In genomic region chr1:185972096-185972875, GRCh38 we compare ENCODE assay signal across 23 cellular contexts.
DNase-seq lines count a peak whose midpoint lies in the region; ATAC-seq and TF ChIP-seq lines count a peak whose summit lies in the region.
"Had no signal": no experiment of that assay in that cellular context is flagged by ENCODE, and none has a peak within 500 bp of the region (broad histone marks: within the 10 kb centered on the region; RNA-seq: fewer than 3 reads in every experiment).

No MANE protein-coding gene starts in this region.

- TF ChIP-seq CTCF in IMR-90 (conservative IDR thresholded peaks at IDR 0.05; ENCODE audit: low read depth, low read length) = no peak
- no peak for TF ChIP-seq CTCF in chondrocyte (IDR thresholded peaks at IDR 0.05)
- TF ChIP-seq CTCF in neural crest cell (conservative IDR thresholded peaks at IDR 0.05) = no peak

- CTCF ChIA-PET in IMR-90 (lab: Yijun Ruan, JAX) = interaction anchor here (0.8 kb wide), 1 partner anchor 183 kb away, joined by 4 read pairs; no protein-coding TSS in a partner anchor

- H3K4me1 ChIP-seq in IMR-90 (ENCODE audit: control insufficient read depth, insufficient read depth, low read length) = peaks cover 17% of the 10 kb centered on the region
- H3K4me1 ChIP-seq: lower lobe of right lung, right lobe of liver had no signal

- peak overlapping the region; percentile 80 for H4K5ac ChIP-seq in IMR-90 (ENCODE audit: low read depth, low read length)

- DNase-seq in ACHN (peak; percentile 25), IMR-90 (peak; percentile 41), chondrocyte (ENCODE audit: low spot score) (no peak), neural crest cell (ENCODE audit: low read depth, low spot score) (no peak), globus pallidus (ENCODE audit: low spot score) (no peak), GM03348 (ENCODE audit: low spot score) (no peak)
- no peak for DNase-seq in activated CD8-positive, alpha-beta memory T cell treated with anti-CD3 and anti-CD28 coated beads, Interleukin-2, amount 50 U/mL, for 48 hours
- DNase-seq: activated CD4-positive, CD25-positive, alpha-beta regulatory T cell treated with anti-CD3 and anti-CD28 coated beads, Interleukin-2, amount 50 U/mL, for 72 hours; activated CD8-positive, alpha-beta T cell treated with anti-CD3 and anti-CD28 coated beads for 36 hours; activated naive CD4-positive, alpha-beta T cell treated with Interleukin-2 at 50 U/mL for 16 hours; activated T-cell treated with anti-CD3 and anti-CD28 coated beads, Interleukin-2, amount 50 U/mL, for 4 hours; Calu3; central memory CD4-positive, alpha-beta T cell; dorsolateral prefrontal cortex; immature natural killer cell; lower lobe of right lung; NCI-H1436 treated with DMSO at 0.1 percent for 48 hours; NCI-H69; ovary; right lobe of liver; SW 1271 had no signal

- peaks cover 2% of the 10 kb centered on the region for H3K9me3 Mint-ChIP-seq in chondrocyte (ENCODE audit: low read depth)
- H3K9me3 Mint-ChIP-seq in neural crest cell = peaks cover 3% of the 10 kb centered on the region
- H3K9me3 Mint-ChIP-seq: activated CD8-positive, alpha-beta T cell treated with anti-CD3 and anti-CD28 coated beads for 36 hours; activated T-cell treated with anti-CD3 and anti-CD28 coated beads, Interleukin-2, amount 50 U/mL, for 4 hours had no signal

- POLR2A ChIA-PET in IMR-90 (lab: Charles Lee; ENCODE audit: unreplicated experiment) = no interaction called here

- peaks cover 3% of the 10 kb centered on the region for H3K36me3 Mint-ChIP-seq in chondrocyte (ENCODE audit: low read depth)
- H3K36me3 Mint-ChIP-seq in neural crest cell (ENCODE audit: low read depth) = peaks cover 3% of the 10 kb centered on the region
- H3K36me3 Mint-ChIP-seq: immature natural killer cell had no signal

- TF ChIP-seq RAD21 in IMR-90 (IDR thresholded peaks at IDR 0.05; ENCODE audit: low read length) = no peak

- in situ Hi-C loops in ACHN (cut with HindIII; ENCODE audit: low pct_ligation_motif_present, low pct_unique_long_range_greater_than_20kb, low sequenced_read_pairs) = no loop called here
- in situ Hi-C loops in IMR-90 (cut with MboI; ENCODE audit: low sequenced_read_pairs) = no loop called here

- no peak for TF ChIP-seq POLR2A in IMR-90 (IDR thresholded peaks at IDR 0.05; ENCODE audit: low read depth, low read length)

- no peaks in the 10 kb centered on the region for H3K79me1 ChIP-seq in IMR-90 (ENCODE audit: low read depth in 1 of 2, low read length in 2 of 2)

- peak overlapping the region; percentile 90 for H2BK120ac ChIP-seq in IMR-90 (ENCODE audit: low read depth, low read length)

- H2BK20ac ChIP-seq in IMR-90 (ENCODE audit: low read depth, low read length) = peak overlapping the region; percentile 91; the same call in 1 of the 2 replicates

- H3K4me3 Mint-ChIP-seq in chondrocyte (ENCODE audit: unreplicated experiment) (no peak overlapping the region), neural crest cell (peak overlapping the region; percentile 25)
- H3K4me3 Mint-ChIP-seq: activated CD8-positive, alpha-beta T cell treated with anti-CD3 and anti-CD28 coated beads for 36 hours; activated T-cell treated with anti-CD3 and anti-CD28 coated beads, Interleukin-2, amount 50 U/mL, for 4 hours; immature natural killer cell had no signal

- H3K18ac ChIP-seq in IMR-90 (ENCODE audit: low read depth, low read length) = peak overlapping the region; percentile 99

- H4K20me1 ChIP-seq in IMR-90 (ENCODE audit: insufficient read depth, low read length) = no peaks in the 10 kb centered on the region

- peak overlapping the region; percentile 76 for H2BK5ac ChIP-seq in IMR-90 (ENCODE audit: low read depth, low read length, poor library complexity, severe bottlenecking)

- ATAC-seq in IMR-90 (ENCODE audit: low read depth) = peak; percentile 32
- no peak for ATAC-seq in HG03039 (IDR thresholded peaks at IDR 0.05; ENCODE audit: unreplicated experiment)
- ATAC-seq: activated CD8-positive, alpha-beta T cell treated with anti-CD3 and anti-CD28 coated beads for 36 hours; activated T-cell treated with anti-CD3 and anti-CD28 coated beads, Interleukin-2, amount 50 U/mL, for 4 hours; lower lobe of right lung; right lobe of liver had no signal

- no peak overlapping the region for H3K4me3 ChIP-seq in IMR-90 (ENCODE audit: insufficient read depth, low read depth, low read length)
- H3K4me3 ChIP-seq: dorsolateral prefrontal cortex, lower lobe of right lung, ovary, right lobe of liver had no signal

- peak overlapping the region; percentile 86; the same call in 1 of the 2 replicates for H3K4ac ChIP-seq in IMR-90 (ENCODE audit: low read depth, low read length)

- H2AFZ ChIP-seq in IMR-90 (replicated peaks; ENCODE audit: low read length, poor library complexity) = no peak overlapping the region

- peak overlapping the region; percentile 79 for H3K23ac ChIP-seq in IMR-90 (ENCODE audit: low read depth, low read length)

- peak overlapping the region; percentile 42; the same call in 1 of the 2 replicates for H3K4me2 ChIP-seq in IMR-90 (ENCODE audit: low read depth, low read length)

- peak overlapping the region; percentile 92 for H3K14ac ChIP-seq in IMR-90 (replicated peaks; ENCODE audit: low read depth, low read length)

- H4K8ac ChIP-seq in IMR-90 (ENCODE audit: low read depth in 2 of 2, low read length in 2 of 2) = peak overlapping the region; percentile 18 to 61; a peak in 3 of 4 replicates

- H2AK9ac ChIP-seq in IMR-90 (replicated peaks; ENCODE audit: low read depth, low read length, poor library complexity) = no peak overlapping the region

- H3K9ac ChIP-seq in IMR-90 (ENCODE audit: low read depth, low read length) = no peak overlapping the region

- WGBS in IMR-90 (ENCODE audit: extremely low coverage in 2 of 2, insufficient read length in 1 of 2), 2 experiments = no CpG with 5 or more reads among the region's 3 CpGs

- peak overlapping the region; percentile 81 for H3K27ac Mint-ChIP-seq in chondrocyte (ENCODE audit: unreplicated experiment)
- H3K27ac Mint-ChIP-seq in neural crest cell (ENCODE audit: unreplicated experiment) = peak overlapping the region; percentile 47
- H3K27ac Mint-ChIP-seq: activated CD8-positive, alpha-beta T cell treated with anti-CD3 and anti-CD28 coated beads for 36 hours; immature natural killer cell had no signal

- H3K9me3 ChIP-seq in IMR-90 (ENCODE audit: control insufficient read depth, insufficient read depth, low read length) = no peaks in the 10 kb centered on the region
- H3K9me3 ChIP-seq: lower lobe of right lung, ovary, right lobe of liver had no signal

- peak overlapping the region; percentile 95; the same call in 2 of the 3 replicates for H2BK15ac ChIP-seq in IMR-90 (ENCODE audit: low read depth, low read length)

- no peak overlapping the region; the same call in 1 of the 2 replicates for H3K27ac ChIP-seq in IMR-90 (ENCODE audit: insufficient read depth, low read length)
- H3K27ac ChIP-seq: C4-2B, dorsolateral prefrontal cortex, lower lobe of right lung, ovary, right lobe of liver had no signal

- intact Hi-C loops in IMR-90 (cut with micrococcal nuclease) = loop anchor here (5.0 kb wide), 1 partner anchor 185 kb away; no protein-coding TSS in a partner anchor

- H3K27me3 ChIP-seq in IMR-90 (ENCODE audit: control insufficient read depth, insufficient read depth, low read length) = no peaks in the 10 kb centered on the region
- H3K27me3 ChIP-seq: ovary, right lobe of liver had no signal

- BruUV-seq in IMR-90 (replicated peaks; lab: Mats Ljungman, UMichigan) = no TSS peak

- no peaks in the 10 kb centered on the region for H3K36me3 ChIP-seq in IMR-90 (ENCODE audit: control insufficient read depth, insufficient read depth, low read length)
- H3K36me3 ChIP-seq: lower lobe of right lung, ovary, right lobe of liver had no signal

- peak overlapping the region; percentile 81 for H4K91ac ChIP-seq in IMR-90 (ENCODE audit: insufficient read depth, low read depth, low read length)

- H3K27me3 Mint-ChIP-seq in chondrocyte (ENCODE audit: low read depth) = no peaks in the 10 kb centered on the region
- H3K27me3 Mint-ChIP-seq in neural crest cell (ENCODE audit: low read depth) = no peaks in the 10 kb centered on the region

- H3K4me1 Mint-ChIP-seq in chondrocyte (ENCODE audit: low read depth) (peaks cover 72% of the 10 kb centered on the region), neural crest cell (peaks cover 27% of the 10 kb centered on the region)
- H3K4me1 Mint-ChIP-seq: immature natural killer cell had no signal

- H2AK5ac ChIP-seq in IMR-90 (ENCODE audit: low read depth, low read length) = peak overlapping the region; percentile 93

- H3K56ac ChIP-seq in IMR-90 (ENCODE audit: extremely low read depth, insufficient read depth, low read length) = no peak overlapping the region; the same call in 1 of the 2 replicates

- H3K9me1 ChIP-seq in IMR-90 (ENCODE audit: insufficient read depth, low read length) = peaks cover 3% of the 10 kb centered on the region; the same call in 1 of the 2 replicates

- dilution Hi-C loops in IMR-90 (cut with HindIII; ENCODE audit: low sequenced_read_pairs, unreplicated experiment) = no loop called here

TF ChIP-seq in IMR-90, 13 proteins besides CTCF, POLR2A, EP300 and RAD21:
- TF ChIP-seq BHLHE40 (IDR thresholded peaks at IDR 0.05; ENCODE audit: low read depth, low read length) = no peak
- TF ChIP-seq MAFK (IDR thresholded peaks at IDR 0.05; ENCODE audit: low read depth, low read length) = no peak
- no peak for TF ChIP-seq RCOR1 (IDR thresholded peaks at IDR 0.05; ENCODE audit: insufficient replicate concordance, low read length)
- TF ChIP-seq CEBPB (IDR thresholded peaks at IDR 0.05; ENCODE audit: low read depth, low read length) = no peak
- no peak for TF ChIP-seq RFX5 (IDR thresholded peaks at IDR 0.05; ENCODE audit: low read depth, low read length)
- no peak for TF ChIP-seq NFE2L2 (IDR thresholded peaks at IDR 0.05; ENCODE audit: low read depth, low read length)
- TF ChIP-seq ELK1 (IDR thresholded peaks at IDR 0.05; ENCODE audit: borderline replicate concordance, low read depth, low read length) = no peak
- TF ChIP-seq MXI1 (IDR thresholded peaks at IDR 0.05; ENCODE audit: borderline replicate concordance, low read depth, low read length) = no peak
TF ChIP-seq in IMR-90: peak in this region for 0.

Comparison
In these comparisons a context has a peak if more than half of its experiments do, and no peak if none do; other contexts are left out.
1. DNase-seq: peak in ACHN (single experiment) and IMR-90 (single experiment); none in chondrocyte (single experiment), neural crest cell (single experiment), activated CD8-positive, alpha-beta memory T cell treated with anti-CD3 and anti-CD28 coated beads, Interleukin-2, amount 50 U/mL, for 48 hours (single experiment), globus pallidus (single experiment) and GM03348 (single experiment).